ENCODE assay signal across 14 cellular contexts in genomic region chr18:35178260-35178659, GRCh38.
DNase-seq lines count a peak whose midpoint lies in the region; ATAC-seq and TF ChIP-seq lines count a peak whose summit lies in the region.
"Had no signal": no experiment of that assay in that cellular context is flagged by ENCODE, and none has a peak within 500 bp of the region (broad histone marks: within the 10 kb centered on the region; RNA-seq: fewer than 3 reads in every experiment).

No MANE protein-coding gene starts in this region.

- H3K36me3 ChIP-seq in mucosa of descending colon (ENCODE audit: low read depth) (no peaks in the 10 kb centered on the region), Peyer's patch (no peaks in the 10 kb centered on the region)

- H3K27me3 ChIP-seq in Peyer's patch, result no peaks in the 10 kb centered on the region

- TF ChIP-seq POLR2A in Peyer's patch (IDR thresholded peaks at IDR 0.05), result no peak

- H3K9me3 ChIP-seq in mucosa of descending colon (no peaks in the 10 kb centered on the region), Peyer's patch (no peaks in the 10 kb centered on the region)

- no peak for DNase-seq in activated CD4-positive, CD25-positive, alpha-beta regulatory T cell (lab: John Stamatoyannopoulos, UW)
- peak; percentile 90 for DNase-seq in HT1080 (ENCODE audit: low read depth)
- DNase-seq in astrocyte of the cerebellum (ENCODE audit: low read depth), result peak; percentile 46
- no peak for DNase-seq in mucosa of descending colon
- no peak for DNase-seq in Peyer's patch
- DNase-seq in occipital lobe (lab: John Stamatoyannopoulos, UW), result no peak
- no peak for DNase-seq in NOMO-1 treated with dmso at 0.1 percent for 144 hours (lab: John Stamatoyannopoulos, UW; ENCODE audit: unreplicated experiment)
- DNase-seq: 8988T; dermis blood vessel endothelial cell; stimulated activated CD8-positive, alpha-beta memory T cell treated with anti-CD3 and anti-CD28 coated beads, Interleukin-4, amount 100 ng/mL, for 48 hours; T-helper 9 cell had no signal

- peak; percentile 55 to 65 for ATAC-seq in activated CD4-positive, CD25-positive, alpha-beta regulatory T cell treated with anti-CD3 and anti-CD28 coated beads, Interleukin-2, amount 50 U/mL, for 24 hours
- ATAC-seq in mucosa of descending colon, result peak; percentile 16

- H3K4me1 ChIP-seq in mucosa of descending colon (ENCODE audit: low read depth), result no peaks in the 10 kb centered on the region
- H3K4me1 ChIP-seq in Peyer's patch, result no peaks in the 10 kb centered on the region

- no peak overlapping the region for H3K27ac ChIP-seq in Peyer's patch
- H3K27ac ChIP-seq: KMS-11, skin epidermis had no signal

- TF ChIP-seq CTCF in astrocyte of the cerebellum (IDR thresholded peaks at IDR 0.05; ENCODE audit: low read depth, low read length, missing control alignments) (no peak), mucosa of descending colon (IDR thresholded peaks at IDR 0.05) (no peak), Peyer's patch (IDR thresholded peaks at IDR 0.05) (no peak)

- in situ Hi-C loops in astrocyte of the cerebellum (cut with HindIII; ENCODE audit: low sequenced_read_pairs), result no loop called here

- intact Hi-C loops in mucosa of descending colon (cut with DNase I, micrococcal nuclease), result no loop called here

- H3K4me3 ChIP-seq in astrocyte of the cerebellum (ENCODE audit: low read depth, low read length) (no peak overlapping the region), mucosa of descending colon (no peak overlapping the region), Peyer's patch (no peak overlapping the region)
- H3K4me3 ChIP-seq: skin epidermis had no signal

Comparison
In these comparisons a context has a peak if more than half of its experiments do, and no peak if none do; other contexts are left out.
1. DNase-seq: peak in HT1080 (single experiment) and astrocyte of the cerebellum (single experiment); none in activated CD4-positive, CD25-positive, alpha-beta regulatory T cell (0 of 4), mucosa of descending colon (0 of 3), Peyer's patch (0 of 3), occipital lobe (single experiment) and NOMO-1 treated with dmso at 0.1 percent for 144 hours (single experiment).